In genomic region chr5:80701597-80701996, GRCh38 we compare ENCODE assay signal across 1 cellular context.
TF ChIP-seq lines count a peak whose summit lies in the region.

No MANE protein-coding gene starts in this region.

TF ChIP-seq in K562, 482 proteins besides CTCF, POLR2A, EP300 and RAD21 (continued from another document):
- TF ChIP-seq ZBTB40 (IDR thresholded peaks at IDR 0.05) = no peak
- no peak for TF ChIP-seq ZBTB40 (CRISPR knock-in tag; IDR thresholded peaks at IDR 0.05)
- no peak for TF ChIP-seq POLR2B (IDR thresholded peaks at IDR 0.05; ENCODE audit: low read depth, partially characterized antibody)
- TF ChIP-seq TRIM24 (IDR thresholded peaks at IDR 0.05) = no peak
- TF ChIP-seq TBP (optimal IDR thresholded peaks at IDR 0.05; ENCODE audit: low read depth, low read length) = no peak
- no peak for TF ChIP-seq PHB2 (IDR thresholded peaks at IDR 0.05; ENCODE audit: low read depth)
- no peak for TF ChIP-seq ZNF253 (CRISPR knock-in tag; conservative IDR thresholded peaks at IDR 0.05)
- TF ChIP-seq ID3 (CRISPR knock-in tag; IDR thresholded peaks at IDR 0.05) = no peak
- no peak for TF ChIP-seq ID3 (tag; IDR thresholded peaks at IDR 0.05)
- no peak for TF ChIP-seq ELF4 (CRISPR knock-in tag; IDR thresholded peaks at IDR 0.05)
- no peak for TF ChIP-seq PHB (CRISPR knock-in tag; IDR thresholded peaks at IDR 0.05)
- peak; percentile 79 for TF ChIP-seq MEIS2 (IDR thresholded peaks at IDR 0.05; ENCODE audit: partially characterized antibody)
- TF ChIP-seq DMBX1 (CRISPR knock-in tag; IDR thresholded peaks at IDR 0.05; ENCODE audit: borderline replicate concordance) = no peak
- no peak for TF ChIP-seq EZH2 (IDR thresholded peaks at IDR 0.05; ENCODE audit: borderline replicate concordance, low read depth, low read length)
